1 cellular context compared by ENCODE assay signal in the genomic region with DNA sequence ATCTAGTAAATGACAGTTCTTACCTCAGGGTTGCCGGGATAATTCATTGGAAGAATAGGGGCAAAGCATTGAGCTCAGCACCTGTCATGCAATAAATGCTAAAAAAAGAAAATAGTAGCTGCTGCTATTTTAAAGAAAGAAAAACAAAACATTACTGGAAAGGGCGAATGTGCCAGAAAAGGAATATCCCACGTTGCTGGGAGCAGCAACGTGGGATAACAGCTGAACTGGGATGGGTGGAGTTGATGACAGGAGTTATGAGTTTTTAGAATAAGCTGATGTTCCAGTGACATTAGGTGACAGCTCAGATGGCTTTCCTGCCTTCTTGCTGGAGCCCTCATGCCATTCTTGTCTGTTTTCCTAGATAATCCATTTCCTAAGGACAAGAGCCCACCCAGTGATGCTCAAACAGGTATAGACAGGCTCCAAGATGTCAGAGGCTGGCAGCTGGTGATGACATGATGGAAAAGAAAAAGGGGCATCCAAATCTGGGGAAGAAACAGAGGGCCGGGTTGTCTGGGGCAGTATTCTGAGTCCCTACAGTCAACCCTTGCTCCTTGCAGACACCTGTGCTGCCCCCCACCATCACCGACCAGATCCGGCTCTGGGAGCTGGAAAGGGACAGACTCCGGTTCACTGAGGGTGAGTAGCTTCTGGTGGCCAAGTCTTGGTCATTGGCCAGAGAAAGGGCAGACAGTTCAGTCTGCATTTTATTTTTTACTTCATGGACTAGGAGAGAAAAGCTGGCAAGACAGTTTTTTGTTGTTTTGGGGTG.
TF ChIP-seq lines count a peak whose summit lies in the region.

No MANE protein-coding gene starts in this region.

TF ChIP-seq in SK-N-SH, 30 proteins besides CTCF, POLR2A, EP300 and RAD21:
- no peak for TF ChIP-seq POLR2AphosphoS5 (IDR thresholded peaks at IDR 0.05; ENCODE audit: low read depth, low read length)
- TF ChIP-seq SMC3 (IDR thresholded peaks at IDR 0.05; ENCODE audit: low read depth, low read length) = no peak
- no peak for TF ChIP-seq TEAD4 (IDR thresholded peaks at IDR 0.05; ENCODE audit: borderline replicate concordance, insufficient read depth)
- TF ChIP-seq SIN3A (IDR thresholded peaks at IDR 0.05; ENCODE audit: borderline replicate concordance, low read depth, low read length) = no peak
- TF ChIP-seq TCF12 (IDR thresholded peaks at IDR 0.05) = no peak
- TF ChIP-seq YY1 (IDR thresholded peaks at IDR 0.05; ENCODE audit: low read depth) = no peak
- no peak for TF ChIP-seq RCOR1 (IDR thresholded peaks at IDR 0.05; ENCODE audit: low read length)
TF ChIP-seq in SK-N-SH: peak in this region for 0.
